9 cellular contexts compared by ENCODE assay signal in genomic region chr22:38941488-38941987, GRCh38. TPM values are rescaled to one million over a fixed set of nuclear protein-coding genes. Genes with fewer than 3 reads are reported as not detected.
DNase-seq lines count a peak whose midpoint lies in the region; ATAC-seq and TF ChIP-seq lines count a peak whose summit lies in the region.
"Had no signal": no experiment of that assay in that cellular context is flagged by ENCODE, and none has a peak within 500 bp of the region (broad histone marks: within the 10 kb centered on the region; RNA-seq: fewer than 3 reads in every experiment).

No MANE protein-coding gene starts in this region.

- no peaks in the 10 kb centered on the region for H3K36me3 ChIP-seq in Peyer's patch
- H3K36me3 ChIP-seq in testis (ENCODE audit: low read depth, missing control alignments), result no peaks in the 10 kb centered on the region

- intact Hi-C loops in testis (cut with DNase I; ENCODE audit: low total_unique reads), result no loop called here

- no peaks in the 10 kb centered on the region for H3K9me3 ChIP-seq in Peyer's patch
- no peaks in the 10 kb centered on the region for H3K9me3 ChIP-seq in testis

- no peaks in the 10 kb centered on the region for H3K36me3 Mint-ChIP-seq in type B pancreatic cell
- H3K36me3 Mint-ChIP-seq in HFFc6 (ENCODE audit: low read depth), result no peaks in the 10 kb centered on the region

- H3K27me3 ChIP-seq in Peyer's patch, result no peaks in the 10 kb centered on the region
- no peaks in the 10 kb centered on the region for H3K27me3 ChIP-seq in testis

- H3K4me3 ChIP-seq in Peyer's patch, result peak overlapping the region in 3 of 4 donors; percentile 2 to 13 (median 12)
- no peak overlapping the region for H3K4me3 ChIP-seq in testis

- H3K27ac ChIP-seq in Peyer's patch (no peak overlapping the region), testis (no peak overlapping the region)

- TF ChIP-seq CTCF in GM10266 (IDR thresholded peaks at IDR 0.05; ENCODE audit: control insufficient read depth, insufficient read depth, low read depth, missing control alignments) (no peak), Peyer's patch (IDR thresholded peaks at IDR 0.05) (no peak), testis (IDR thresholded peaks at IDR 0.05) (no peak), type B pancreatic cell (conservative IDR thresholded peaks at IDR 0.05) (no peak), HFFc6 (IDR thresholded peaks at IDR 0.05) (no peak)

- H3K9me3 Mint-ChIP-seq in type B pancreatic cell, result no peaks in the 10 kb centered on the region
- H3K9me3 Mint-ChIP-seq in HFFc6, result no peaks in the 10 kb centered on the region
- H3K9me3 Mint-ChIP-seq: neural crest cell had no signal

- H3K27me3 Mint-ChIP-seq in type B pancreatic cell (peaks cover 32% of the 10 kb centered on the region), HFFc6 (ENCODE audit: insufficient read depth) (peaks cover 63% of the 10 kb centered on the region)

- peak; percentile 77 for DNase-seq in GM10266 (ENCODE audit: extremely low spot score)
- DNase-seq in Peyer's patch, result peak in 1 of 3 donors; percentile 44
- DNase-seq in globus pallidus (ENCODE audit: low spot score), result peak; percentile 29
- peak; percentile 22 for DNase-seq in testis
- DNase-seq in NCI-H748 treated with DMSO at 0.1 percent for 48 hours (lab: John Stamatoyannopoulos, UW), result no peak
- DNase-seq in type B pancreatic cell (ENCODE audit: extremely low spot score, unreplicated experiment), result no peak
- DNase-seq in HFFc6, result no peak

- H3K4me1 ChIP-seq in Peyer's patch (peaks cover 0 to 6% (median 0%) of the 10 kb centered on the region in 4 donors), testis (no peaks in the 10 kb centered on the region)

- H3K27ac Mint-ChIP-seq in type B pancreatic cell, result no peak overlapping the region
- H3K27ac Mint-ChIP-seq in HFFc6, result no peak overlapping the region

- ATAC-seq in GM21723 (IDR thresholded peaks at IDR 0.05; ENCODE audit: unreplicated experiment), result peak; percentile 55

- no peak overlapping the region for H3K4me3 Mint-ChIP-seq in type B pancreatic cell
- H3K4me3 Mint-ChIP-seq in HFFc6, result no peak overlapping the region
- H3K4me3 Mint-ChIP-seq: neural crest cell had no signal

- peaks cover 14% of the 10 kb centered on the region for H3K4me1 Mint-ChIP-seq in type B pancreatic cell (ENCODE audit: unreplicated experiment)
- peaks cover 6% of the 10 kb centered on the region; the same call in 1 of the 2 replicates for H3K4me1 Mint-ChIP-seq in HFFc6 (ENCODE audit: low read depth)
- H3K4me1 Mint-ChIP-seq: neural crest cell had no signal

- WGBS in testis, 2 donors, result 80 to 86% methylated on average over 13 of the region's 13 CpGs

- no peak for TF ChIP-seq POLR2A in Peyer's patch (IDR thresholded peaks at IDR 0.05)
- TF ChIP-seq POLR2A in testis (IDR thresholded peaks at IDR 0.05), result no peak

RNA-seq across cellular contexts. Expression of gene APOBEC3A, which starts 15.9 kb away (rescaled TPM):
- 1 to 10 TPM in 1 of 4 donors, not detected in 3; 9.1 TPM for total RNA-seq in Peyer's patch
- under 1 TPM in 1 of 2 donors, not detected in 1; 0.50 TPM for total RNA-seq in testis
- polyA plus RNA-seq in testis (ENCODE audit: insufficient read depth, low read depth, low replicate concordance), result 1.1 TPM
- 0.67 and 1.6 TPM in 2 replicates for total RNA-seq in type B pancreatic cell (ENCODE audit: low replicate concordance)
- not detected for total RNA-seq in HFFc6 (2021; fragmentation: NEBNext Ultra II Directional; extraction: Animal tissue kit (Norgen Biotek cat#: 25700))
- total RNA-seq: neural crest cell had no signal

RNA-seq across cellular contexts. Expression of gene APOBEC3B, which starts 40.6 kb away (rescaled TPM):
- total RNA-seq in Peyer's patch (1 to 10 TPM in 3 of 4 donors, not detected in 1; 1.1 to 2.7 (median 1.9) TPM), testis (1 to 10 TPM; 1.4 to 2.0 TPM), type B pancreatic cell (ENCODE audit: low replicate concordance) (6.7 and 7.1 TPM in 2 replicates)
- polyA plus RNA-seq in testis (ENCODE audit: insufficient read depth, low read depth, low replicate concordance), result 0.69 TPM
- total RNA-seq in HFFc6 (2021; fragmentation: NEBNext Ultra II Directional; extraction: Animal tissue kit (Norgen Biotek cat#: 25700)), result 10 to 100 TPM; 14.9 to 44.2 (median 39.4) TPM

Comparison
In these comparisons a context has a peak if more than half of its experiments do, and no peak if none do; other contexts are left out.
1. DNase-seq: peak in GM10266 (single experiment), globus pallidus (single experiment) and testis (single experiment); none in NCI-H748 treated with DMSO at 0.1 percent for 48 hours (single experiment), type B pancreatic cell (single experiment) and HFFc6 (single experiment).
2. H3K4me3 ChIP-seq: peak in Peyer's patch (3 of 4); none in testis (0 of 2).